In genomic region chr17:48025040-48025903, GRCh38 we compare ENCODE assay signal across 8 cellular contexts. TPM values are rescaled to one million over a fixed set of nuclear protein-coding genes. Genes with fewer than 3 reads are reported as not detected.
A peak's percentile ranks its signal among the peaks of the same experiment; 100 is the strongest.
DNase-seq lines count a peak whose midpoint lies in the region; TF ChIP-seq lines count a peak whose summit lies in the region.

No MANE protein-coding gene starts in this region.

- peak; percentile 62 for TF ChIP-seq CTCF in fibroblast of pulmonary artery (IDR thresholded peaks at IDR 0.05; ENCODE audit: low read length, missing control alignments)
- peak; percentile 77 to 80 (median 79) for TF ChIP-seq CTCF in nephron (IDR thresholded peaks at IDR 0.05; ENCODE audit: unreplicated experiment in 3 of 3)

- H3K4me1 ChIP-seq in HAP-1: peaks cover 30% of the 10 kb centered on the region

- H3K9me3 ChIP-seq in HAP-1 (no peaks in the 10 kb centered on the region), MG63 (no peaks in the 10 kb centered on the region)

- H3K27ac Mint-ChIP-seq in nephron: peak overlapping the region; percentile 34 to 65 (median 61)

- H3K36me3 ChIP-seq in HAP-1 (replicated peaks): no peaks in the 10 kb centered on the region
- 0 out of 2 replicates have a peak, but pooled peaks cover 3% of the 10 kb centered on the region for H3K36me3 ChIP-seq in MG63

- no peaks in the 10 kb centered on the region for H3K36me3 Mint-ChIP-seq in nephron (ENCODE audit: low read depth)

- H3K4me3 ChIP-seq in HAP-1: peak overlapping the region; percentile 26
- peak overlapping the region; percentile 38 for H3K4me3 ChIP-seq in MG63
- peak overlapping the region; percentile 55 for H3K4me3 ChIP-seq in fibroblast of pulmonary artery (replicated peaks; ENCODE audit: low read depth, low read length)

- in situ Hi-C loops in HAP-1 (cut with MboI; ENCODE audit: low sequenced_read_pairs): loop anchor here (5.0 kb wide), 3 partner anchors 42 to 597 kb away; no protein-coding TSS in a partner anchor

- peaks cover 37% of the 10 kb centered on the region for H3K4me1 Mint-ChIP-seq in nephron

- TF ChIP-seq POLR2A in Raji (IDR thresholded peaks at IDR 0.05; ENCODE audit: insufficient read depth, low read depth, low read length): peak; percentile 51

- H3K9me3 Mint-ChIP-seq in nephron: no peaks in the 10 kb centered on the region

- H3K27me3 Mint-ChIP-seq in nephron (ENCODE audit: low read depth): peaks cover 58% of the 10 kb centered on the region

- peak; percentile 97 for DNase-seq in ELF-1 (ENCODE audit: low read depth, low spot score)
- peak; percentile 94 to 99 for DNase-seq in HAP-1 (ENCODE audit: low spot score in 2 of 2)
- peak; percentile 99 for DNase-seq in MG63
- DNase-seq in activated effector memory CD4-positive, alpha-beta T cell treated with Interleukin-2 at 50 U/mL for 16 hours: peak; percentile 96
- peak; percentile 97 for DNase-seq in fibroblast of pulmonary artery (ENCODE audit: low read depth)
- peak; percentile 97 for DNase-seq in stimulated activated naive CD4-positive, alpha-beta T cell treated with Interleukin-2 at 50 U/mL for 16 hours (lab: John Stamatoyannopoulos, UW)

- peak overlapping the region; percentile 82 to 87 (median 82) for H3K4me3 Mint-ChIP-seq in nephron

- no peaks in the 10 kb centered on the region for H3K27me3 ChIP-seq in HAP-1 (ENCODE audit: low read depth)
- no peaks in the 10 kb centered on the region for H3K27me3 ChIP-seq in MG63

RNA-seq across cellular contexts. Expression of gene COPZ2, which starts 12.3 kb away (rescaled TPM):
- 91.7 and 130 TPM in 2 replicates for total RNA-seq in MG63 (2014; rRNA removed; shearing (Covaris generic); ENCODE audit: low replicate concordance)

RNA-seq across cellular contexts. Expression of gene NFE2L1, which starts 22.9 kb away (rescaled TPM):
- total RNA-seq in MG63 (2014; rRNA removed; shearing (Covaris generic); ENCODE audit: low replicate concordance): 33.6 and 47.7 TPM in 2 replicates

RNA-seq across cellular contexts. Expression of gene CDK5RAP3, which starts 54.4 kb away (rescaled TPM):
- total RNA-seq in MG63 (2014; rRNA removed; shearing (Covaris generic); ENCODE audit: low replicate concordance): 53.3 and 59.4 TPM in 2 replicates

Comparison
In these comparisons a context has a peak if more than half of its experiments do, and no peak if none do; other contexts are left out.
1. Peak in every context shown above with its lines: DNase-seq and H3K4me3 ChIP-seq.